ENCODE assay signal across 8 cellular contexts in genomic region chr6:2877057-2877882, GRCh38. TPM values are rescaled to one million over a fixed set of nuclear protein-coding genes. Genes with fewer than 3 reads are reported as not detected.
A peak's percentile ranks its signal among the peaks of the same experiment; 100 is the strongest.
DNase-seq lines count a peak whose midpoint lies in the region; ATAC-seq, FAIRE-seq and TF ChIP-seq lines count a peak whose summit lies in the region.

No MANE protein-coding gene starts in this region.

- FAIRE-seq in bronchial epithelial cell (lab: Jason Lieb, UNC): no peak

- H3K4ac ChIP-seq in mesenchymal stem cell (ENCODE audit: low read depth in 1 of 2, low read length in 2 of 2): peak overlapping the region; percentile 46 to 76

- peak overlapping the region; percentile 90 to 93 for H3K18ac ChIP-seq in mesenchymal stem cell (ENCODE audit: low read depth in 1 of 2, low read length in 2 of 2)

- peak overlapping the region; percentile 49 for H4K91ac ChIP-seq in mesenchymal stem cell (ENCODE audit: low read length)

- H2BK15ac ChIP-seq in mesenchymal stem cell (ENCODE audit: low read depth, poor library complexity, severe bottlenecking): peak overlapping the region; percentile 63

- no peak overlapping the region for H3K23ac ChIP-seq in mesenchymal stem cell (ENCODE audit: low read length in 2 of 2)

- H3K14ac ChIP-seq in mesenchymal stem cell (ENCODE audit: low read length in 2 of 2): no peak overlapping the region

- ATAC-seq in heart left ventricle: no peak
- no peak for ATAC-seq in Right ventricle myocardium superior (ENCODE audit: poor library complexity)
- no peak for ATAC-seq in upper lobe of left lung (ENCODE audit: low FRiP score in 2 of 2)
- no peak for ATAC-seq in GM18502 (IDR thresholded peaks at IDR 0.05; ENCODE audit: poor library complexity, unreplicated experiment)

- H3K27me3 ChIP-seq in heart left ventricle (no peaks in the 10 kb centered on the region), bronchial epithelial cell (ENCODE audit: control insufficient read depth, insufficient read depth, low read length) (no peaks in the 10 kb centered on the region), mesenchymal stem cell (ENCODE audit: control insufficient read depth in 1 of 2, insufficient read depth in 1 of 2, low read length in 2 of 2) (no peaks in the 10 kb centered on the region), upper lobe of left lung (no peaks in the 10 kb centered on the region)

- no peaks in the 10 kb centered on the region for H3K9me3 ChIP-seq in heart left ventricle
- no peaks in the 10 kb centered on the region for H3K9me3 ChIP-seq in mesenchymal stem cell (ENCODE audit: control insufficient read depth, low read length)
- H3K9me3 ChIP-seq in upper lobe of left lung: no peaks in the 10 kb centered on the region

- no peak overlapping the region for H2AFZ ChIP-seq in mesenchymal stem cell (ENCODE audit: low read depth, low read length)

- intact Hi-C loops in heart left ventricle (cut with DNase I) (loop anchor here in 1 of 10 donors (2.0 kb wide), 1 partner anchor 26 kb away; the partner anchor contains the start of gene SERPINB9), Right ventricle myocardium superior (cut with DNase I) (no loop called here)

- H3K4me3 ChIP-seq in heart left ventricle: peak overlapping the region in 8 of 12 donors; percentile 65 to 86 (median 70)
- H3K4me3 ChIP-seq in bronchial epithelial cell (ENCODE audit: low read depth, low read length): no peak overlapping the region
- H3K4me3 ChIP-seq in mesenchymal stem cell (ENCODE audit: insufficient read depth in 1 of 2, low read depth in 1 of 2, low read length in 2 of 2): peak overlapping the region in 1 of 2 experiments; percentile 70
- H3K4me3 ChIP-seq in upper lobe of left lung: peak overlapping the region in 2 of 4 donors; percentile 64 to 71

- H3K4me1 ChIP-seq in heart left ventricle (peaks cover 0 to 61% (median 26%) of the 10 kb centered on the region in 12 donors), mesenchymal stem cell (ENCODE audit: control insufficient read depth, insufficient read depth, low read depth, low read length) (peaks cover 18% of the 10 kb centered on the region), upper lobe of left lung (peaks cover 28 to 44% (median 34%) of the 10 kb centered on the region in 4 donors)

- H2BK12ac ChIP-seq in mesenchymal stem cell (ENCODE audit: low read length in 2 of 2): peak overlapping the region; percentile 75 to 92

- peak overlapping the region; percentile 23 for H3K4me2 ChIP-seq in mesenchymal stem cell (ENCODE audit: low read length, poor library complexity, severe bottlenecking)

- TF ChIP-seq CTCF in heart left ventricle (IDR thresholded peaks at IDR 0.05) (no peak), bronchial epithelial cell (IDR thresholded peaks at IDR 0.05; ENCODE audit: insufficient read depth, low read length, severe bottlenecking) (no peak), upper lobe of left lung (IDR thresholded peaks at IDR 0.05) (no peak)

- WGBS in heart left ventricle, 4 donors: 62 to 72% (median 65%) methylated on average over 13 of the region's 13 CpGs
- WGBS in mesenchymal stem cell: 52% methylated on average over 13 of the region's 13 CpGs
- WGBS in upper lobe of left lung, 2 donors: 67 to 72% methylated on average over 11 to 13 of the region's 13 CpGs

- H2BK5ac ChIP-seq in mesenchymal stem cell (ENCODE audit: low read depth, low read length, poor library complexity, severe bottlenecking): peak overlapping the region; percentile 75

- H3K27ac ChIP-seq in heart left ventricle (peak overlapping the region; percentile 4 to 96 (median 87)), mesenchymal stem cell (ENCODE audit: low read length, poor library complexity, severe bottlenecking) (peak overlapping the region; percentile 66), upper lobe of left lung (peak overlapping the region; percentile 75 to 93 (median 88))

- no peaks in the 10 kb centered on the region for H3K79me1 ChIP-seq in mesenchymal stem cell (replicated peaks; ENCODE audit: low read length, poor library complexity, severe bottlenecking)

- peak overlapping the region; percentile 54 for H2BK120ac ChIP-seq in mesenchymal stem cell (ENCODE audit: low read depth, low read length)

- TF ChIP-seq POLR2A in heart left ventricle (IDR thresholded peaks at IDR 0.05) (no peak), upper lobe of left lung (IDR thresholded peaks at IDR 0.05) (no peak)

- TF ChIP-seq EP300 in upper lobe of left lung (IDR thresholded peaks at IDR 0.05): no peak

- H2AK5ac ChIP-seq in mesenchymal stem cell (ENCODE audit: low read length, severe bottlenecking): peak overlapping the region; percentile 83

- peak overlapping the region; percentile 80 for H3K9ac ChIP-seq in mesenchymal stem cell (ENCODE audit: low read length)

- peak overlapping the region; percentile 85 for H4K8ac ChIP-seq in mesenchymal stem cell (ENCODE audit: low read length)

- DNase-seq in heart left ventricle (peak in 1 of 5 donors; percentile 40), Right ventricle myocardium superior (no peak), bronchial epithelial cell (ENCODE audit: low read depth) (peak; percentile 85), mesenchymal stem cell (peak; percentile 76), upper lobe of left lung (no peak), GOT3 (lab: John Stamatoyannopoulos, UW) (no peak), nucleus accumbens (lab: John Stamatoyannopoulos, UW) (no peak)

- H3K36me3 ChIP-seq in heart left ventricle (no peaks in the 10 kb centered on the region), bronchial epithelial cell (ENCODE audit: control insufficient read depth, insufficient read depth, low read length) (no peaks in the 10 kb centered on the region), mesenchymal stem cell (ENCODE audit: control insufficient read depth in 1 of 2, insufficient read depth in 2 of 2, low read depth in 1 of 2, low read length in 2 of 2) (no peaks in the 10 kb centered on the region), upper lobe of left lung (no peaks in the 10 kb centered on the region)

RNA-seq across cellular contexts. Expression of gene SERPINB9, which starts 25.8 kb away (rescaled TPM):
- total RNA-seq in heart left ventricle: 10 to 100 TPM in 1 of 9 donors, 1 to 10 TPM in 8; 2.1 to 16.7 (median 5.4) TPM
- 1 to 10 TPM; 2.1 to 2.7 TPM for polyA plus RNA-seq in heart left ventricle
- 2.9 TPM for total RNA-seq in Right ventricle myocardium superior
- total RNA-seq in bronchial epithelial cell: 0.79 and 2.3 TPM in 2 replicates
- 11.1 TPM for polyA plus RNA-seq in mesenchymal stem cell (2013, experiment 1 of 2)
- polyA plus RNA-seq in mesenchymal stem cell (2013, experiment 2 of 2): 11.3 TPM
- total RNA-seq in upper lobe of left lung: 10 to 100 TPM in 2 of 6 donors, 1 to 10 TPM in 4; 7.7 to 14.0 (median 9.3) TPM

RNA-seq across cellular contexts. Expression of gene SERPINB1, which starts 35.6 kb away (rescaled TPM):
- total RNA-seq in heart left ventricle (10 to 100 TPM; 15.6 to 55.6 (median 23.0) TPM), Right ventricle myocardium superior (25.3 TPM), bronchial epithelial cell (142 and 372 TPM in 2 replicates), upper lobe of left lung (100 to 1,000 TPM in 4 of 6 donors, 10 to 100 TPM in 2; 56.6 to 184 (median 102) TPM)
- 10 to 100 TPM; 15.4 to 20.4 TPM for polyA plus RNA-seq in heart left ventricle
- polyA plus RNA-seq in mesenchymal stem cell (2013, experiment 1 of 2): 22.3 TPM
- polyA plus RNA-seq in mesenchymal stem cell (2013, experiment 2 of 2): 23.4 TPM

Comparison
In these comparisons a context has a peak if more than half of its experiments do, and no peak if none do; other contexts are left out.
1. DNase-seq: peak in bronchial epithelial cell (single experiment) and mesenchymal stem cell (single experiment); none in Right ventricle myocardium superior (single experiment), upper lobe of left lung (0 of 2), GOT3 (single experiment) and nucleus accumbens (0 of 56).
2. Peak in every context shown above with its lines, with median percentiles within 50 percentile points of each other: H3K27ac ChIP-seq.